In genomic region chr12:120762093-120762492, GRCh38 we compare ENCODE assay signal across 10 cellular contexts. TPM values are rescaled to one million over a fixed set of nuclear protein-coding genes. Genes with fewer than 3 reads are reported as not detected.
A peak's percentile ranks its signal among the peaks of the same experiment; 100 is the strongest.
DNase-seq lines count a peak whose midpoint lies in the region; ATAC-seq and TF ChIP-seq lines count a peak whose summit lies in the region.
"Had no signal": no experiment of that assay in that cellular context is flagged by ENCODE, and none has a peak within 500 bp of the region (broad histone marks: within the 10 kb centered on the region; RNA-seq: fewer than 3 reads in every experiment).

No MANE protein-coding gene starts in this region.

- peaks cover 62% of the 10 kb centered on the region for H3K36me3 Mint-ChIP-seq in CD4-positive, alpha-beta T cell (ENCODE audit: low read depth)

- no peaks in the 10 kb centered on the region for H3K9me2 ChIP-seq in hepatocyte (replicated peaks; ENCODE audit: insufficient read depth)

- no peaks in the 10 kb centered on the region for H3K79me2 ChIP-seq in hepatocyte

- H4K20me1 ChIP-seq in hepatocyte (ENCODE audit: insufficient read depth, poor library complexity, severe bottlenecking), result no peaks in the 10 kb centered on the region

- no peaks in the 10 kb centered on the region for H3K9me3 Mint-ChIP-seq in CD4-positive, alpha-beta T cell
- H3K9me3 Mint-ChIP-seq: central memory CD8-positive, alpha-beta T cell had no signal

- H3K9me3 ChIP-seq in CD4-positive, alpha-beta T cell (ENCODE audit: control insufficient read depth, low read length), result no peaks in the 10 kb centered on the region
- H3K9me3 ChIP-seq in hepatocyte (ENCODE audit: low read depth) (no peaks in the 10 kb centered on the region), psoas muscle (no peaks in the 10 kb centered on the region), colonic mucosa (no peaks in the 10 kb centered on the region), right lobe of liver (no peaks in the 10 kb centered on the region)

- DNase-seq in CD4-positive, alpha-beta T cell, result no peak
- peak; percentile 60 for DNase-seq in choroid plexus epithelial cell (ENCODE audit: low read depth)
- no peak for DNase-seq in hepatocyte (ENCODE audit: low spot score)
- no peak for DNase-seq in psoas muscle
- DNase-seq in colonic mucosa, result no peak
- no peak for DNase-seq in GM13976 (ENCODE audit: low spot score)
- DNase-seq in right lobe of liver, result no peak
- DNase-seq: stimulated activated CD4-positive, alpha-beta T cell treated with anti-CD3 and anti-CD28 coated beads, Interleukin-1b, Interleukin-23, amount 100 ng/mL, for 48 hours had no signal

- H3K36me3 ChIP-seq in hepatocyte (replicated peaks; ENCODE audit: insufficient read depth, low read depth), result no peaks in the 10 kb centered on the region
- peaks cover 8 to 45% of the 10 kb centered on the region in 2 donors for H3K36me3 ChIP-seq in psoas muscle (ENCODE audit: insufficient read depth in 1 of 2, low read depth in 1 of 2)
- no peaks in the 10 kb centered on the region for H3K36me3 ChIP-seq in colonic mucosa
- H3K36me3 ChIP-seq in right lobe of liver, result peaks cover 0 to 46% (median 14%) of the 10 kb centered on the region in 4 donors

- H3K4me1 ChIP-seq in hepatocyte (ENCODE audit: insufficient read depth), result peaks cover 7% of the 10 kb centered on the region
- H3K4me1 ChIP-seq in psoas muscle, result peaks cover 45% of the 10 kb centered on the region
- H3K4me1 ChIP-seq in colonic mucosa, result no peaks in the 10 kb centered on the region
- H3K4me1 ChIP-seq in right lobe of liver, result no peaks in the 10 kb centered on the region

- H3K4me3 Mint-ChIP-seq in CD4-positive, alpha-beta T cell, result no peak overlapping the region
- H3K4me3 Mint-ChIP-seq: central memory CD8-positive, alpha-beta T cell had no signal

- 68% methylated on average over 6 of the region's 6 CpGs for WGBS in hepatocyte (ENCODE audit: low lambda C conversion rate, missing lambda C conversion rate)
- 47 to 49% (median 47%) methylated on average over 6 of the region's 6 CpGs for WGBS in psoas muscle, 3 donors
- WGBS in right lobe of liver (ENCODE audit: insufficient coverage, low coverage, low lambda C conversion rate, missing lambda C conversion rate), result 86% methylated on average over 1 of the region's 6 CpGs

- H3K27ac ChIP-seq in CD4-positive, alpha-beta T cell (ENCODE audit: low read depth, low read length), result no peak overlapping the region
- H3K27ac ChIP-seq in hepatocyte (peak overlapping the region; percentile 87), psoas muscle (peak overlapping the region; percentile 87), colonic mucosa (no peak overlapping the region), right lobe of liver (no peak overlapping the region)

- H2AFZ ChIP-seq in hepatocyte, result no peak overlapping the region

- H3K9ac ChIP-seq in colonic mucosa (ENCODE audit: low read depth in 2 of 2, low read length in 2 of 2), result no peak overlapping the region

- H3K27me3 ChIP-seq in CD4-positive, alpha-beta T cell (ENCODE audit: control insufficient read depth, insufficient read depth, low read length), result no peaks in the 10 kb centered on the region
- H3K27me3 ChIP-seq in hepatocyte, result no peaks in the 10 kb centered on the region
- no peaks in the 10 kb centered on the region for H3K27me3 ChIP-seq in psoas muscle (ENCODE audit: insufficient read depth in 3 of 3, low read length in 2 of 3)
- H3K27me3 ChIP-seq in colonic mucosa, result no peaks in the 10 kb centered on the region
- H3K27me3 ChIP-seq in right lobe of liver, result no peaks in the 10 kb centered on the region

- peak overlapping the region; percentile 92 for H3K27ac Mint-ChIP-seq in CD4-positive, alpha-beta T cell

- intact Hi-C loops in CD4-positive, alpha-beta T cell (cut with DNase I, micrococcal nuclease), result loop anchor here in 1 of 2 experiments (10.0 kb wide), 1 partner anchor 343 kb away; no protein-coding TSS in a partner anchor
- intact Hi-C loops in psoas muscle (cut with DNase I) (loop anchor here in 1 of 2 donors (10.0 kb wide), 1 partner anchor 73 kb away; no protein-coding TSS in a partner anchor), colonic mucosa (cut with DNase I) (no loop called here), right lobe of liver (cut with DNase I) (no loop called here)

- H3K4me3 ChIP-seq in choroid plexus epithelial cell (ENCODE audit: low read depth, low read length) (no peak overlapping the region), hepatocyte (no peak overlapping the region), psoas muscle (peak overlapping the region; percentile 41), colonic mucosa (no peak overlapping the region), right lobe of liver (no peak overlapping the region)

- peak overlapping the region; percentile 25 for H3K4me2 ChIP-seq in hepatocyte

- in situ Hi-C loops in GM13976 (cut with MboI; ENCODE audit: low sequenced_read_pairs, unreplicated experiment), result no loop called here

- no peak for TF ChIP-seq POLR2A in right lobe of liver (IDR thresholded peaks at IDR 0.05)

- ATAC-seq in CD4-positive, alpha-beta T cell (ENCODE audit: poor library complexity), result no peak
- ATAC-seq in psoas muscle (no peak), right lobe of liver (no peak), HG03457 (IDR thresholded peaks at IDR 0.05; ENCODE audit: unreplicated experiment) (no peak)

- H3K27me3 Mint-ChIP-seq in CD4-positive, alpha-beta T cell, result no peaks in the 10 kb centered on the region
- H3K27me3 Mint-ChIP-seq: central memory CD8-positive, alpha-beta T cell had no signal

- POLR2A ChIA-PET in CD4-positive, alpha-beta T cell (lab: Charles Lee), result no interaction called here

- TF ChIP-seq CTCF in CD4-positive, alpha-beta T cell (IDR thresholded peaks at IDR 0.05), result no peak
- TF ChIP-seq CTCF in choroid plexus epithelial cell (conservative IDR thresholded peaks at IDR 0.05; ENCODE audit: low read depth, low read length) (no peak), hepatocyte (IDR thresholded peaks at IDR 0.05; ENCODE audit: poor library complexity) (no peak), psoas muscle (IDR thresholded peaks at IDR 0.05) (no peak), colonic mucosa (IDR thresholded peaks at IDR 0.05) (no peak), GM13976 (IDR thresholded peaks at IDR 0.05; ENCODE audit: borderline replicate concordance, control extremely low read depth, extremely low read depth, insufficient read depth, missing control alignments) (no peak), right lobe of liver (IDR thresholded peaks at IDR 0.05) (no peak)

- H3K4me1 Mint-ChIP-seq in CD4-positive, alpha-beta T cell (ENCODE audit: low read depth), result peaks cover 31% of the 10 kb centered on the region
- H3K4me1 Mint-ChIP-seq: central memory CD8-positive, alpha-beta T cell had no signal

- CTCF ChIA-PET in CD4-positive, alpha-beta T cell (lab: Charles Lee), result no interaction called here

RNA-seq across cellular contexts. Expression of gene ACADS, which starts 36.5 kb away (rescaled TPM):
- total RNA-seq in CD4-positive, alpha-beta T cell, result 1 to 10 TPM; 8.9 to 9.2 TPM
- 53.5 and 59.6 TPM in 2 replicates for total RNA-seq in hepatocyte
- polyA plus RNA-seq in hepatocyte, result 58.0 and 66.8 TPM in 2 replicates
- 100 to 1,000 TPM in 2 of 4 donors, 10 to 100 TPM in 2; 81.9 to 109 (median 102) TPM for total RNA-seq in psoas muscle
- 100 to 1,000 TPM; 106 to 120 (median 106) TPM for polyA plus RNA-seq in psoas muscle
- 100 to 1,000 TPM in 1 of 2 donors, 10 to 100 TPM in 1; 86.0 to 202 TPM for total RNA-seq in colonic mucosa
- total RNA-seq in right lobe of liver, result 100 to 1,000 TPM in 5 of 6 experiments, 10 to 100 TPM in 1; 94.1 to 172 (median 156) TPM

RNA-seq across cellular contexts. Expression of gene UNC119B, which starts 51.8 kb away (rescaled TPM):
- 10 to 100 TPM; 10.7 TPM for total RNA-seq in CD4-positive, alpha-beta T cell
- total RNA-seq in hepatocyte (24.7 and 26.0 TPM in 2 replicates), psoas muscle (10 to 100 TPM in 1 of 4 donors, 1 to 10 TPM in 3; 7.5 to 10.9 (median 7.9) TPM), colonic mucosa (10 to 100 TPM; 22.7 to 28.3 TPM), right lobe of liver (10 to 100 TPM in 1 of 6 experiments, 1 to 10 TPM in 5; 4.7 to 10.2 (median 6.6) TPM)
- polyA plus RNA-seq in hepatocyte (5.2 and 10.9 TPM in 2 replicates), psoas muscle (1 to 10 TPM; 4.3 to 9.4 (median 8.3) TPM)

Comparison
In these comparisons a context has a peak if more than half of its experiments do, and no peak if none do; other contexts are left out.
1. H3K27ac ChIP-seq: peak in hepatocyte (single experiment) and psoas muscle (single experiment); none in CD4-positive, alpha-beta T cell (single experiment), colonic mucosa (single experiment) and right lobe of liver (0 of 3).